ENCODE assay signal across 8 cellular contexts in the genomic region with DNA sequence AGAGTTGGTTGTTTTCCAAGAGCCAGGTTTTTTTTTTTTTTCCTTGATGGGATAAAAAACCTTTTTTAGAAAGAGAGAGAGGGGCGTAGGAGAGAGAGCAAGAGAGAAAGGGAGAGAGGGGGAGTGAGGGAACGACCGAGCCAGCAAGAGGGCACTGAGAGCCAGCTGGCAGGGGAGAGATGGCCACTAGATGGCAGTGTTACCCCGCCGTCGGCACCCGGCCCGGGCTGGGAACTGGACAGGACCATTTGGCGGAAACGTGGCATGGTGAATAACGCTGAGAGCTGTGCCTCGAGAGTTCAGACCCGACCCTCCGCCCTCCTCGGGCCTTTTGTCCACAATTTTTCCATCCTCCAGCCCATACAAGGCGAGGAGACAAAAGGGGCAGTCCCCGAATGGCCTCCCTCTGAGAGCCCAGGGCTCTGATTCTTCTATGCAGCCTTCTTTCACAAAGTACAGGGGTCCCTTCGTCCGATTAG.
DNase-seq lines count a peak whose midpoint lies in the region; ATAC-seq and TF ChIP-seq lines count a peak whose summit lies in the region.

No MANE protein-coding gene starts in this region.

- ATAC-seq in GM19324 (IDR thresholded peaks at IDR 0.05; ENCODE audit: low FRiP score, unreplicated experiment) = peak; percentile 86
- peak; percentile 91 for ATAC-seq in HG03442 (IDR thresholded peaks at IDR 0.05; ENCODE audit: unreplicated experiment)
- peak; percentile 99 to 100 (median 100) for ATAC-seq in right lobe of liver

- DNase-seq in C1 segment of cervical spinal cord (lab: John Stamatoyannopoulos, UW) = peak; percentile 20 to 95 (median 75)
- DNase-seq in NCI-H510A treated with DMSO at 0.1 percent for 48 hours (lab: John Stamatoyannopoulos, UW) = peak; percentile 77
- peak; percentile 69 for DNase-seq in activated CD4-positive, alpha-beta T cell treated with anti-CD3 and anti-CD28 coated beads, Interleukin-2, amount 50 U/mL, for 1 hour
- DNase-seq in dermis microvascular lymphatic vessel endothelial cell (ENCODE audit: low read depth in 2 of 2) = peak; percentile 32 to 74
- peak; percentile 84 to 85 (median 84) for DNase-seq in right lobe of liver
- peak; percentile 71 to 84 for DNase-seq in stimulated activated CD4-positive, alpha-beta T cell treated with anti-CD3 and anti-CD28 coated beads, Interleukin-4, amount 100 ng/mL, for 48 hours (ENCODE audit: low read depth in 2 of 2)

- no peaks in the 10 kb centered on the region for H3K36me3 ChIP-seq in right lobe of liver

- peak; percentile 87 to 98 (median 98) for TF ChIP-seq CTCF in right lobe of liver (IDR thresholded peaks at IDR 0.05)

- WGBS in right lobe of liver (ENCODE audit: insufficient coverage, low coverage, low lambda C conversion rate, missing lambda C conversion rate) = 3% methylated on average over 12 of the region's 19 CpGs

- H3K4me1 ChIP-seq in right lobe of liver = peaks cover 0 to 12% (median 2%) of the 10 kb centered on the region in 4 donors

- no peak for TF ChIP-seq POLR2A in right lobe of liver (IDR thresholded peaks at IDR 0.05)

- no peaks in the 10 kb centered on the region for H3K27me3 ChIP-seq in right lobe of liver

- H3K27ac ChIP-seq in right lobe of liver = no peak overlapping the region

- H3K9me3 ChIP-seq in right lobe of liver = no peaks in the 10 kb centered on the region

- peak overlapping the region; percentile 9 to 22 (median 17) for H3K4me3 ChIP-seq in right lobe of liver

- intact Hi-C loops in right lobe of liver (cut with DNase I) = no loop called here
